34 cellular contexts compared by ENCODE assay signal in the genomic region with DNA sequence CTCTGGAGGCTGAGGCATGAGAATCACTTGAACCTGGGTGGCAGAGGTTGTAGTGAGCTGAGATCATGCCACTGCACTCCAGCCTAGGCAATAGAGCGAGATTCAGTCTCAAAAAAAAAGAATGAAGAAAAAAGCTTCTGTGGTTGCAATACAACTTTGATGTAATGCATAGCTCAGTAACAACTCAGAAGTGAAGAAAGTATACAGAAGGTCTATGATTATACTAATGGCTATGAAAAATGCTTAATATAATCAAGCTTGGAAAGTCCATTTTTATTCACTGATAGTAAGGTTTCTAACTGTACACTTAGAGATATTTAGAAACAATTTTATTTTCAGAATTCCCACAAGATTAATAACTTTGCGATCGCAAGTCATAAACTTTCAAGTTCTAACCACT.
"Had no signal": no experiment of that assay in that cellular context is flagged by ENCODE, and none has a peak within 500 bp of the region (broad histone marks: within the 10 kb centered on the region; RNA-seq: fewer than 3 reads in every experiment).

No MANE protein-coding gene starts in this region.

- H3K9me3 Mint-ChIP-seq: central memory CD8-positive, alpha-beta T cell; dendritic cell treated with granulocyte-macrophage colony-stimulating factor and Interleukin-4, amounts not matched to agents 40 ng/mL and 50 ng/mL, for 4 days; immature natural killer cell; nephron; stimulated activated naive B cell treated with anti-CD40 and anti-IgM and Interleukin-4, amounts not matched to agents 10 μg/mL and 1 μg/mL and 100 μg/mL, for 72 hours; T-helper 2 cell treated with Interferon-gamma antibody and Interleukin-4, amounts not matched to agents 5 μg/mL and 100 μg/mL, for 36 hours had no signal

- H3K4me1 ChIP-seq: heart left ventricle, left lung, lower lobe of right lung, prostate gland had no signal

- H3K4me1 Mint-ChIP-seq: nephron; stimulated activated naive B cell treated with anti-CD40 and anti-IgM and Interleukin-4, amounts not matched to agents 10 μg/mL and 1 μg/mL and 100 μg/mL, for 72 hours had no signal

- H3K27me3 Mint-ChIP-seq: central memory CD8-positive, alpha-beta T cell had no signal

- FAIRE-seq: bronchial epithelial cell had no signal

- ATAC-seq: heart left ventricle; lower lobe of right lung; mucosa of descending colon; stimulated activated naive B cell treated with anti-CD40 and anti-IgM and Interleukin-4, amounts not matched to agents 10 μg/mL and 1 μg/mL and 100 μg/mL, for 72 hours had no signal

- H3K4me3 Mint-ChIP-seq: central memory CD8-positive, alpha-beta T cell; dendritic cell treated with granulocyte-macrophage colony-stimulating factor and Interleukin-4, amounts not matched to agents 40 ng/mL and 50 ng/mL, for 4 days; endodermal cell; immature natural killer cell; nephron; stimulated activated naive B cell treated with anti-CD40 and anti-IgM and Interleukin-4, amounts not matched to agents 10 μg/mL and 1 μg/mL and 100 μg/mL, for 72 hours; T-helper 2 cell treated with Interferon-gamma antibody and Interleukin-4, amounts not matched to agents 5 μg/mL and 100 μg/mL, for 36 hours had no signal

- H3K9me3 ChIP-seq: esophagus muscularis mucosa, heart left ventricle, left lung, lower lobe of right lung, mucosa of descending colon, neutrophil, ovary, prostate gland, sigmoid colon, suprapubic skin, tibial artery had no signal

- H3K27me3 ChIP-seq: esophagus muscularis mucosa, foreskin keratinocyte, heart left ventricle, left lung, neutrophil, ovary, sigmoid colon, suprapubic skin, tibial artery had no signal

- H3K27ac Mint-ChIP-seq: dendritic cell treated with granulocyte-macrophage colony-stimulating factor and Interleukin-4, amounts not matched to agents 40 ng/mL and 50 ng/mL, for 4 days; endodermal cell; nephron; stimulated activated naive B cell treated with anti-CD40 and anti-IgM and Interleukin-4, amounts not matched to agents 10 μg/mL and 1 μg/mL and 100 μg/mL, for 72 hours; T-helper 2 cell treated with Interferon-gamma antibody and Interleukin-4, amounts not matched to agents 5 μg/mL and 100 μg/mL, for 36 hours had no signal

- DNase-seq: activated CD4-positive, alpha-beta T cell treated with anti-CD3 and anti-CD28 coated beads for 48 hours; activated CD4-positive, alpha-beta T cell treated with anti-CD3 and anti-CD28 coated beads, Interleukin-2, amount 50 U/mL, for 48 hours; activated CD8-positive, alpha-beta memory T cell treated with anti-CD3 and anti-CD28 coated beads for 24 hours; activated gamma-delta T cell; activated naive CD4-positive, alpha-beta T cell treated with anti-CD3 and anti-CD28 coated beads, Interleukin-2, amount 50 U/mL, for 16 hours; activated T-cell treated with anti-CD3 and anti-CD28 coated beads, Interleukin-2, amount 50 U/mL, for 1 hour; amniotic stem cell; endodermal cell; foreskin keratinocyte; heart left ventricle; hypothalamus; immature natural killer cell; kidney glomerular epithelial cell; left lung; lower lobe of right lung; mesendoderm; mucosa of descending colon; ovary; retina; sigmoid colon; stimulated activated CD4-positive, alpha-beta T cell treated with anti-CD3 and anti-CD28 coated beads, Interleukin-15, amount 100 ng/mL, for 24 hours; stimulated activated CD4-positive, alpha-beta T cell treated with anti-CD3 and anti-CD28 coated beads, Interleukin-2, amount 100 ng/mL, for 24 hours; stimulated activated naive B cell treated with anti-CD40 and anti-IgM and Interleukin-4, amounts not matched to agents 10 μg/mL and 1 μg/mL and 100 μg/mL, for 72 hours; T-helper 1 cell; tibial artery had no signal

- H3K4me3 ChIP-seq: esophagus muscularis mucosa, heart left ventricle, left lung, lower lobe of right lung, mucosa of descending colon, ovary, prostate gland, sigmoid colon, suprapubic skin, tibial artery had no signal

- H3K27ac ChIP-seq: esophagus muscularis mucosa, heart left ventricle, left lung, lower lobe of right lung, neutrophil, ovary, sigmoid colon, tibial artery had no signal

- H3K36me3 Mint-ChIP-seq: stimulated activated naive B cell treated with anti-CD40 and anti-IgM and Interleukin-4, amounts not matched to agents 10 μg/mL and 1 μg/mL and 100 μg/mL, for 72 hours had no signal

- H3K36me3 ChIP-seq: esophagus muscularis mucosa, heart left ventricle, left lung, lower lobe of right lung, neutrophil, ovary, prostate gland, sigmoid colon, suprapubic skin, tibial artery had no signal
